In genomic region chr1:145066486-145066885, GRCh38 we compare ENCODE assay signal across 1 cellular context. TPM values are rescaled to one million over a fixed set of nuclear protein-coding genes. Genes with fewer than 3 reads are reported as not detected.
"Had no signal": no experiment of that assay in that cellular context is flagged by ENCODE, and none has a peak within 500 bp of the region (broad histone marks: within the 10 kb centered on the region; RNA-seq: fewer than 3 reads in every experiment).

No MANE protein-coding gene starts in this region.

RNA-seq across cellular contexts. Expression of gene FAM72D, which starts 29.3 kb away (rescaled TPM):
- total RNA-seq: Right ventricle myocardium inferior had no signal
